8 cellular contexts compared by ENCODE assay signal in genomic region chr17:50425682-50426471, GRCh38. TPM values are rescaled to one million over a fixed set of nuclear protein-coding genes. Genes with fewer than 3 reads are reported as not detected.
DNase-seq lines count a peak whose midpoint lies in the region; ATAC-seq and FAIRE-seq lines count a peak whose summit lies in the region.

Gene ACSF2, plus strand, starts transcription at chr17:50426218. Its CDS starts 44 bp downstream, at chr17:50426262.

- H3K27ac ChIP-seq in ectodermal cell (ENCODE audit: insufficient read depth, low read depth, low read length, poor library complexity, severe bottlenecking): peak within 1 kb of the TSS; percentile 28

- peaks cover 11% of the 10 kb centered on the region for H3K4me1 ChIP-seq in ectodermal cell (ENCODE audit: control insufficient read depth, insufficient read depth, low read length)

- peak; percentile 7 for DNase-seq in COLO668 (lab: John Stamatoyannopoulos, UW; ENCODE audit: unreplicated experiment)
- DNase-seq in NCI-H146 treated with DMSO at 0.1 percent for 48 hours (lab: John Stamatoyannopoulos, UW; ENCODE audit: unreplicated experiment): peak; percentile 16
- peak; percentile 50 to 56 for DNase-seq in activated CD4-positive, alpha-beta T cell treated with anti-CD3 and anti-CD28 coated beads, Interleukin-2, amount 50 U/mL, for 4 hours
- DNase-seq in lung microvascular endothelial cell (ENCODE audit: low read depth in 2 of 2): peak; percentile 35 to 51
- peak; percentile 42 for DNase-seq in stimulated activated CD8-positive, alpha-beta memory T cell treated with anti-CD3 and anti-CD28 coated beads, Interleukin-12 subunit alpha, Interleukin-12 subunit beta, amount 100 ng/mL, for 24 hours (ENCODE audit: extremely low read depth)
- DNase-seq in RCC 7860 (ENCODE audit: low spot score): no peak

- no peaks in the 10 kb centered on the region for H3K9me3 ChIP-seq in ectodermal cell (ENCODE audit: control insufficient read depth, low read length)

- H3K36me3 ChIP-seq in ectodermal cell (ENCODE audit: control insufficient read depth, insufficient read depth, low read length): no peaks in the 10 kb centered on the region

- peak within 1 kb of the TSS; percentile 68 for H3K4me3 ChIP-seq in ectodermal cell (ENCODE audit: insufficient read depth, low read depth, low read length)

- FAIRE-seq in RCC 7860 (lab: Jason Lieb, UNC): no peak

- ATAC-seq in GM21717 (IDR thresholded peaks at IDR 0.05; ENCODE audit: unreplicated experiment): peak; percentile 61

- H3K27me3 ChIP-seq in ectodermal cell (ENCODE audit: control insufficient read depth, insufficient read depth, low read length, poor library complexity, severe bottlenecking): peaks cover 4% of the 10 kb centered on the region

- WGBS in ectodermal cell, 2 experiments: 4 to 5% methylated on average over 70 of the region's 70 CpGs

RNA-seq across cellular contexts. Expression of gene ACSF2, which starts in this region (rescaled TPM):
- 17.6 TPM for polyA plus RNA-seq in ectodermal cell (2013, experiment 1 of 4)
- polyA plus RNA-seq in ectodermal cell (2013, experiment 2 of 4): 15.0 TPM
- polyA plus RNA-seq in ectodermal cell (2013, experiment 3 of 4): 14.9 TPM
- polyA plus RNA-seq in ectodermal cell (2013, experiment 4 of 4): 21.0 TPM
- 4.6 and 5.0 TPM in 2 replicates for total RNA-seq in lung microvascular endothelial cell
